In the genomic region with DNA sequence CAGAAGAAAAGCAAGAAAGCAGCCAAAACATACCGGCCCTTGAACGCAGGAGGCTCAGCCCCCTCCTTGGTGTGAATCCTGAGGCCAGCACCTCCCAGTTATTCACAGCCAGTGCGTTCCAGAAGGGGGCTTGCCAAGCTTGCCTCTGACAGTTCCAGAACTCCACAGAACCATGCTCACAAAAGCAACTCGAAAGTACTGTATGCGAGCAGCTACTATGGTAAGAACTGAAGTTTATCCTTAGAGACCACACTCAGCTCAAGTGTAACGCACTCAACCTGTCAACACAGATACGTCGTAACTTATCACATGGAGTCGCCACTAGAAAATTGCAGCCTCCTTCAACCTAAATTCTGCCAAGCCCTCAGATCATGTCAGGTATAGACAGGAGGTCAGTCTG, we compare ENCODE assay signal across 8 cellular contexts. TPM values are rescaled to one million over a fixed set of nuclear protein-coding genes. Genes with fewer than 3 reads are reported as not detected.
DNase-seq lines count a peak whose midpoint lies in the region; ATAC-seq and TF ChIP-seq lines count a peak whose summit lies in the region.

No MANE protein-coding gene starts in this region.

- POLR2A ChIA-PET in activated CD4-positive, alpha-beta T cell treated with anti-CD3 and anti-CD28 coated beads for 36 hours (lab: Charles Lee): no interaction called here

- H3K4me1 ChIP-seq in thyroid gland: peaks cover 8 to 10% of the 10 kb centered on the region in 2 donors

- H3K4me3 Mint-ChIP-seq in activated CD4-positive, alpha-beta T cell treated with anti-CD3 and anti-CD28 coated beads for 36 hours: peak overlapping the region; percentile 87
- peak overlapping the region; percentile 82 for H3K4me3 Mint-ChIP-seq in activated naive CD8-positive, alpha-beta T cell treated with anti-CD3 and anti-CD28 coated beads, Interleukin-2, amount 50 U/mL, for 24 hours

- H3K4me3 ChIP-seq in kidney epithelial cell (ENCODE audit: low read depth, low read length): peak overlapping the region; percentile 75
- peak overlapping the region in 1 of 3 donors; percentile 82 for H3K4me3 ChIP-seq in thyroid gland (replicated peaks in 1 of 3)

- WGBS in thyroid gland, 2 donors: 59 to 65% methylated on average over 9 of the region's 9 CpGs

- ATAC-seq in activated CD4-positive, alpha-beta T cell treated with anti-CD3 and anti-CD28 coated beads for 36 hours: no peak
- ATAC-seq in activated naive CD8-positive, alpha-beta T cell treated with anti-CD3 and anti-CD28 coated beads, Interleukin-2, amount 50 U/mL, for 24 hours: no peak
- no peak for ATAC-seq in GM18519 (IDR thresholded peaks at IDR 0.05; ENCODE audit: low FRiP score, unreplicated experiment)
- ATAC-seq in left lobe of liver: no peak
- no peak for ATAC-seq in HG02852 (IDR thresholded peaks at IDR 0.05; ENCODE audit: unreplicated experiment)

- peaks cover 3% of the 10 kb centered on the region for H3K36me3 Mint-ChIP-seq in activated CD4-positive, alpha-beta T cell treated with anti-CD3 and anti-CD28 coated beads for 36 hours (ENCODE audit: low read depth)
- peaks cover 2% of the 10 kb centered on the region for H3K36me3 Mint-ChIP-seq in activated naive CD8-positive, alpha-beta T cell treated with anti-CD3 and anti-CD28 coated beads, Interleukin-2, amount 50 U/mL, for 24 hours (ENCODE audit: low read depth)

- CTCF ChIA-PET in activated CD4-positive, alpha-beta T cell treated with anti-CD3 and anti-CD28 coated beads for 36 hours (lab: Charles Lee): interaction anchor here (0.6 to 3.3 kb wide), 3 partner anchors 10 to 1477 kb away, joined by 3 to 11 read pairs (median 3); no protein-coding TSS in a partner anchor

- no peaks in the 10 kb centered on the region for H3K27me3 Mint-ChIP-seq in activated CD4-positive, alpha-beta T cell treated with anti-CD3 and anti-CD28 coated beads for 36 hours
- H3K27me3 Mint-ChIP-seq in activated naive CD8-positive, alpha-beta T cell treated with anti-CD3 and anti-CD28 coated beads, Interleukin-2, amount 50 U/mL, for 24 hours: no peaks in the 10 kb centered on the region

- intact Hi-C loops in activated CD4-positive, alpha-beta T cell treated with anti-CD3 and anti-CD28 coated beads for 36 hours (cut with DNase I, micrococcal nuclease): loop anchor here (2.0 to 5.0 kb wide), 7 partner anchors 33 to 459 kb away; partner anchors contain the start of genes KCNT1 (in 1 of the 2) and MRPS2 (in 1 of the 2)
- intact Hi-C loops in thyroid gland (cut with DNase I): loop anchor here (5.0 to 10.0 kb wide), 2 partner anchors 53 to 285 kb away; partner anchors contain the start of genes CAMSAP1 and QSOX2

- peaks cover 32% of the 10 kb centered on the region for H3K4me1 Mint-ChIP-seq in activated CD4-positive, alpha-beta T cell treated with anti-CD3 and anti-CD28 coated beads for 36 hours
- peaks cover 34% of the 10 kb centered on the region for H3K4me1 Mint-ChIP-seq in activated naive CD8-positive, alpha-beta T cell treated with anti-CD3 and anti-CD28 coated beads, Interleukin-2, amount 50 U/mL, for 24 hours

- no peaks in the 10 kb centered on the region for H3K9me3 ChIP-seq in thyroid gland

- TF ChIP-seq CTCF in kidney epithelial cell (IDR thresholded peaks at IDR 0.05; ENCODE audit: insufficient read depth, low read length, poor library complexity, severe bottlenecking): no peak
- TF ChIP-seq CTCF in thyroid gland (IDR thresholded peaks at IDR 0.05): no peak

- H3K27ac Mint-ChIP-seq in activated CD4-positive, alpha-beta T cell treated with anti-CD3 and anti-CD28 coated beads for 36 hours: peak overlapping the region; percentile 53
- H3K27ac Mint-ChIP-seq in activated naive CD8-positive, alpha-beta T cell treated with anti-CD3 and anti-CD28 coated beads, Interleukin-2, amount 50 U/mL, for 24 hours: peak overlapping the region; percentile 67

- TF ChIP-seq POLR2A in thyroid gland (IDR thresholded peaks at IDR 0.05): no peak

- no peaks in the 10 kb centered on the region for H3K9me3 Mint-ChIP-seq in activated CD4-positive, alpha-beta T cell treated with anti-CD3 and anti-CD28 coated beads for 36 hours (ENCODE audit: low read depth)
- no peaks in the 10 kb centered on the region for H3K9me3 Mint-ChIP-seq in activated naive CD8-positive, alpha-beta T cell treated with anti-CD3 and anti-CD28 coated beads, Interleukin-2, amount 50 U/mL, for 24 hours

- H3K36me3 ChIP-seq in kidney epithelial cell (ENCODE audit: control insufficient read depth, insufficient read depth, low read length) (no peaks in the 10 kb centered on the region), thyroid gland (no peaks in the 10 kb centered on the region)

- peaks cover 2% of the 10 kb centered on the region for H3K27me3 ChIP-seq in kidney epithelial cell (ENCODE audit: control insufficient read depth, insufficient read depth, low read length)
- no peaks in the 10 kb centered on the region for H3K27me3 ChIP-seq in thyroid gland

- no peak for DNase-seq in activated CD4-positive, alpha-beta T cell treated with anti-CD3 and anti-CD28 coated beads for 36 hours
- no peak for DNase-seq in activated CD4-positive, alpha-beta T cell treated with anti-CD3 and anti-CD28 coated beads for 48 hours
- no peak for DNase-seq in activated naive CD8-positive, alpha-beta T cell treated with anti-CD3 and anti-CD28 coated beads, Interleukin-2, amount 50 U/mL, for 24 hours
- no peak for DNase-seq in kidney epithelial cell (ENCODE audit: low read depth)
- no peak for DNase-seq in thyroid gland
- DNase-seq in left lobe of liver (ENCODE audit: low spot score): no peak

- H3K27ac ChIP-seq in thyroid gland: peak overlapping the region in 2 of 3 donors; percentile 69 to 77

RNA-seq across cellular contexts. Expression of gene UBAC1, which starts 1.4 kb away (rescaled TPM):
- 10 to 100 TPM; 41.7 to 42.8 TPM for total RNA-seq in activated CD4-positive, alpha-beta T cell treated with anti-CD3 and anti-CD28 coated beads for 36 hours
- total RNA-seq in kidney epithelial cell (42.6 and 45.7 TPM in 2 replicates), thyroid gland (10 to 100 TPM; 37.9 to 56.2 (median 44.2) TPM), left lobe of liver (18.7 TPM)

RNA-seq across cellular contexts. Expression of gene CAMSAP1, which starts 52.5 kb away (rescaled TPM):
- total RNA-seq in activated CD4-positive, alpha-beta T cell treated with anti-CD3 and anti-CD28 coated beads for 36 hours: 10 to 100 TPM; 31.2 to 33.4 TPM
- total RNA-seq in kidney epithelial cell (70.4 and 73.3 TPM in 2 replicates), thyroid gland (10 to 100 TPM; 11.8 to 23.4 (median 19.9) TPM), left lobe of liver (10.7 TPM)
